ENCODE assay signal across 8 cellular contexts in genomic region chr6:129500958-129501381, GRCh38.
DNase-seq lines count a peak whose midpoint lies in the region; ATAC-seq and TF ChIP-seq lines count a peak whose summit lies in the region.
"Had no signal": no experiment of that assay in that cellular context is flagged by ENCODE, and none has a peak within 500 bp of the region (broad histone marks: within the 10 kb centered on the region; RNA-seq: fewer than 3 reads in every experiment).

No MANE protein-coding gene starts in this region.

- H3K4me3 ChIP-seq in GM12875 (ENCODE audit: low read depth, low read length) (no peak overlapping the region), ectodermal cell (ENCODE audit: insufficient read depth, low read depth, low read length) (no peak overlapping the region)
- H3K4me3 ChIP-seq: body of pancreas had no signal

- peak; percentile 42; the same call in 1 of the 2 replicates for TF ChIP-seq CTCF in GM12875 (IDR thresholded peaks at IDR 0.05; ENCODE audit: borderline replicate concordance, insufficient read depth, low read depth, low read length)

- H3K27ac ChIP-seq in ectodermal cell (ENCODE audit: insufficient read depth, low read depth, low read length, poor library complexity, severe bottlenecking): peak overlapping the region; percentile 74
- H3K27ac ChIP-seq: body of pancreas had no signal

- no peaks in the 10 kb centered on the region for H3K36me3 ChIP-seq in ectodermal cell (ENCODE audit: control insufficient read depth, insufficient read depth, low read length)

- ATAC-seq in sciatic nerve (peak; percentile 28), GM18907 (IDR thresholded peaks at IDR 0.05; ENCODE audit: unreplicated experiment) (no peak)

- no peaks in the 10 kb centered on the region for H3K9me3 ChIP-seq in ectodermal cell (ENCODE audit: control insufficient read depth, low read length)
- H3K9me3 ChIP-seq: body of pancreas had no signal

- intact Hi-C loops in sciatic nerve (cut with DNase I): no loop called here

- no peaks in the 10 kb centered on the region for H3K27me3 ChIP-seq in ectodermal cell (ENCODE audit: control insufficient read depth, insufficient read depth, low read length, poor library complexity, severe bottlenecking)
- H3K27me3 ChIP-seq: body of pancreas had no signal

- DNase-seq in NCI-H524 treated with DMSO at 0.1 percent for 48 hours (lab: John Stamatoyannopoulos, UW) (peak; percentile 27), sciatic nerve (ENCODE audit: low spot score) (no peak), GM19240 (ENCODE audit: insufficient read length, low spot score) (no peak)
- DNase-seq in stimulated activated CD4-positive, alpha-beta T cell treated with anti-CD3 and anti-CD28 coated beads, Interleukin-2, amount 100 ng/mL, for 24 hours: no peak

- 71 to 79% methylated on average over 10 of the region's 10 CpGs for WGBS in ectodermal cell, 2 experiments

- H3K4me1 ChIP-seq in ectodermal cell (ENCODE audit: control insufficient read depth, insufficient read depth, low read length): no peaks in the 10 kb centered on the region
